Comparison of ENCODE assay signal across 1 cellular context in genomic region chr2:61536723-61537581, GRCh38.
TF ChIP-seq lines count a peak whose summit lies in the region.

No MANE protein-coding gene starts in this region.

TF ChIP-seq in HepG2, 621 proteins besides CTCF, POLR2A, EP300 and RAD21 (continued from another document and continues in another):
- no peak for TF ChIP-seq NFAT5 (CRISPR knock-in tag; IDR thresholded peaks at IDR 0.05)
- peak; percentile 38; the same call in 1 of the 2 replicates for TF ChIP-seq CREM (IDR thresholded peaks at IDR 0.05)
- no peak for TF ChIP-seq CREM (CRISPR knock-in tag; IDR thresholded peaks at IDR 0.05)
- no peak for TF ChIP-seq ZNF678 (CRISPR knock-in tag; IDR thresholded peaks at IDR 0.05)
- no peak for TF ChIP-seq ZNF326 (CRISPR knock-in tag; IDR thresholded peaks at IDR 0.05; ENCODE audit: borderline replicate concordance)
- peak; percentile 73 for TF ChIP-seq ZNF687 (CRISPR knock-in tag; IDR thresholded peaks at IDR 0.05)
- peak; percentile 56; the same call in 1 of the 2 replicates for TF ChIP-seq ZBTB25 (CRISPR knock-in tag; IDR thresholded peaks at IDR 0.05)
- TF ChIP-seq HCFC1 (IDR thresholded peaks at IDR 0.05; ENCODE audit: low read depth, low read length): no peak
- peak; percentile 39; the same call in 1 of the 2 replicates for TF ChIP-seq GFI1 (CRISPR knock-in tag; IDR thresholded peaks at IDR 0.05; ENCODE audit: borderline replicate concordance)
- no peak for TF ChIP-seq KLF9 (CRISPR knock-in tag; IDR thresholded peaks at IDR 0.05; ENCODE audit: low read depth)
- no peak for TF ChIP-seq JDP2 (CRISPR knock-in tag; IDR thresholded peaks at IDR 0.05; ENCODE audit: borderline replicate concordance)
- no peak for TF ChIP-seq GABPA (IDR thresholded peaks at IDR 0.05; ENCODE audit: low read depth, low read length)
- peak; percentile 75 for TF ChIP-seq GABPA (CRISPR knock-in tag; IDR thresholded peaks at IDR 0.05; ENCODE audit: low read depth)
- no peak for TF ChIP-seq ZNF235 (CRISPR knock-in tag; IDR thresholded peaks at IDR 0.05; ENCODE audit: borderline replicate concordance)
- no peak for TF ChIP-seq ZNF646 (CRISPR knock-in tag; IDR thresholded peaks at IDR 0.05)
- TF ChIP-seq SNAPC2 (CRISPR knock-in tag; IDR thresholded peaks at IDR 0.05): no peak
- peak; percentile 66; the same call in 1 of the 2 replicates for TF ChIP-seq ATF7-NPFF (CRISPR knock-in tag; IDR thresholded peaks at IDR 0.05; ENCODE audit: low read depth)
- TF ChIP-seq HNF1B (CRISPR knock-in tag; IDR thresholded peaks at IDR 0.05): no peak
- TF ChIP-seq ATF1 (CRISPR knock-in tag; IDR thresholded peaks at IDR 0.05): no peak
- no peak for TF ChIP-seq ZNF589 (CRISPR knock-in tag; conservative IDR thresholded peaks at IDR 0.05)
- no peak for TF ChIP-seq ZNF230 (CRISPR knock-in tag; IDR thresholded peaks at IDR 0.05)
- TF ChIP-seq AFF4 (CRISPR knock-in tag; IDR thresholded peaks at IDR 0.05): 0 out of 2 replicates have a peak, but pooled peaks have one; percentile 18
- TF ChIP-seq KLF16 (CRISPR knock-in tag; IDR thresholded peaks at IDR 0.05): peak; percentile 75 to 95; a peak in 2 of 4 replicates
- peak; percentile 47; the same call in 1 of the 2 replicates for TF ChIP-seq HES4 (CRISPR knock-in tag; IDR thresholded peaks at IDR 0.05; ENCODE audit: borderline replicate concordance)
- TF ChIP-seq ZSCAN31 (CRISPR knock-in tag; IDR thresholded peaks at IDR 0.05; ENCODE audit: low read depth): peak; percentile 56; the same call in 1 of the 2 replicates
- TF ChIP-seq BCL3 (CRISPR knock-in tag; IDR thresholded peaks at IDR 0.05): peak; percentile 70; the same call in 1 of the 2 replicates
- TF ChIP-seq REXO4 (CRISPR knock-in tag; IDR thresholded peaks at IDR 0.05; ENCODE audit: borderline replicate concordance): no peak
- TF ChIP-seq MAFG (CRISPR knock-in tag; IDR thresholded peaks at IDR 0.05): no peak
